ENCODE assay signal across 11 cellular contexts in the genomic region with DNA sequence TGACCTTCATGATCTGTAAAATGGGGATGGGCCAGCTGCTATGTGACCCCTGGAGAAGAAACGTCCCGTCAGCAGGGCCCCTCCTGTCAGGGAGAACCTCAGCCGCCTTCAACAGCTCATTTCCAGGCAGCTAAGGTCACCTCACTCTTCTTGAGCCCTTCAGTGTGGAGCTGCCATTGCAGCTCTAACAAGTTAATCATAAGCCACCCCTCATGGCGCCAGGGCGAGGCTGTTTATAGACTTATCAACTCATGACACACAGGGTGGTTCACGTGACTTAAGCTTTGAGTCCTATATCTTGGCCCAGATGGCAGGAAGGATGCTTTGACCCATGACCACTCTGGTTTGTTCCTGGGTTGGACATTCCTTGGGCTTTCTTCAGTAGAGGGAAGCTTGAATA.
DNase-seq lines count a peak whose midpoint lies in the region; ATAC-seq, FAIRE-seq and TF ChIP-seq lines count a peak whose summit lies in the region.
"Had no signal": no experiment of that assay in that cellular context is flagged by ENCODE, and none has a peak within 500 bp of the region (broad histone marks: within the 10 kb centered on the region; RNA-seq: fewer than 3 reads in every experiment).

No MANE protein-coding gene starts in this region.

- TF ChIP-seq EP300 in HepG2 (IDR thresholded peaks at IDR 0.05; ENCODE audit: low read depth in 2 of 2, low read length in 2 of 2) (no peak), HepG2 (CRISPR knock-in tag; IDR thresholded peaks at IDR 0.05; ENCODE audit: borderline replicate concordance) (no peak)

- FAIRE-seq in HepG2 (lab: Jason Lieb, UNC): peak; percentile 12

- peak; percentile 76 for ATAC-seq in HepG2

- H3K4me2 ChIP-seq in HepG2 (ENCODE audit: low read depth, low read length): peak overlapping the region; percentile 49

- peaks cover 0 to 2% of the 10 kb centered on the region in 2 donors for H3K27me3 Mint-ChIP-seq in CD4-positive, alpha-beta memory T cell

- WGBS in HepG2 (ENCODE audit: low lambda C conversion rate): 27% methylated on average over 3 of the region's 6 CpGs

- no peaks in the 10 kb centered on the region for H3K79me2 ChIP-seq in HepG2 (ENCODE audit: insufficient read depth, low read length)

- no peak for TF ChIP-seq POLR2A in HepG2 (IDR thresholded peaks at IDR 0.05; ENCODE audit: insufficient read depth in 1 of 2, low read depth in 2 of 2, low read length in 2 of 2)

- peaks cover 0 to 6% (median 3%) of the 10 kb centered on the region in 8 donors for H3K9me3 Mint-ChIP-seq in CD4-positive, alpha-beta memory T cell
- H3K9me3 Mint-ChIP-seq: T-helper 1 cell treated with Interleukin-12 subunit alpha and Interleukin-12 subunit beta and Interleukin-4 antibody, amounts not matched to agents 30 μg/mL and 1 μg/mL, for 36 hours had no signal

- TF ChIP-seq RAD21 in HepG2 (CRISPR knock-in tag; IDR thresholded peaks at IDR 0.05): no peak

- H3K4me1 Mint-ChIP-seq in CD4-positive, alpha-beta memory T cell: no peaks in the 10 kb centered on the region

- H3K4me3 Mint-ChIP-seq in CD4-positive, alpha-beta memory T cell: no peak overlapping the region
- H3K4me3 Mint-ChIP-seq: activated naive CD8-positive, alpha-beta T cell treated with anti-CD3 and anti-CD28 coated beads, Interleukin-2, amount 50 U/mL, for 24 hours; T-helper 1 cell treated with Interleukin-12 subunit alpha and Interleukin-12 subunit beta and Interleukin-4 antibody, amounts not matched to agents 30 μg/mL and 1 μg/mL, for 36 hours had no signal

- DNase-seq in HuH-7 (ENCODE audit: low spot score) (peak; percentile 59), choroid plexus epithelial cell (ENCODE audit: low read depth) (peak; percentile 23), HepG2 (ENCODE audit: low spot score) (peak; percentile 71), C1 segment of cervical spinal cord (lab: John Stamatoyannopoulos, UW) (no peak), T-helper 1 cell (no peak)
- DNase-seq in CD4-positive, alpha-beta memory T cell: no peak
- DNase-seq in NK-92 treated with Interleukin-12 subunit alpha and Interleukin-12 subunit beta, amount 100 ng/mL, for 24 hours (lab: John Stamatoyannopoulos, UW): no peak
- DNase-seq: NCI-H1048 had no signal

- H3K27me3 ChIP-seq in HepG2 (ENCODE audit: control insufficient read depth in 1 of 2, insufficient read depth in 2 of 2, low read length in 2 of 2) (no peaks in the 10 kb centered on the region), subcutaneous abdominal adipose tissue (ENCODE audit: control insufficient read depth in 5 of 5, insufficient read depth in 4 of 5, low read length in 5 of 5) (no peaks in the 10 kb centered on the region)
- no peaks in the 10 kb centered on the region for H3K27me3 ChIP-seq in CD4-positive, alpha-beta memory T cell (ENCODE audit: insufficient read depth, low read length)

- CTCF ChIA-PET in HepG2 (lab: Yijun Ruan, JAX; ENCODE audit: low intra/inter-chr PET ratio, low total read pairs): no interaction called here
- CTCF ChIA-PET in CD4-positive, alpha-beta memory T cell (lab: Charles Lee; ENCODE audit: partially characterized antibody): interaction anchor here (1.2 kb wide), 1 partner anchor 553 kb away, joined by 3 read pairs; no protein-coding TSS in a partner anchor

- H2AFZ ChIP-seq in HepG2 (ENCODE audit: low read length): no peak overlapping the region

- BruUV-seq in HepG2 (replicated peaks; lab: Mats Ljungman, UMichigan): no TSS peak

- H3K36me3 Mint-ChIP-seq in CD4-positive, alpha-beta memory T cell: no peaks in the 10 kb centered on the region

- H3K4me1 ChIP-seq in HepG2 (ENCODE audit: insufficient read depth, low read length) (peaks cover 14% of the 10 kb centered on the region), subcutaneous abdominal adipose tissue (ENCODE audit: control insufficient read depth in 5 of 5, insufficient read depth in 5 of 5, low read length in 5 of 5) (peaks cover 0 to 16% (median 12%) of the 10 kb centered on the region in 5 donors)
- no peaks in the 10 kb centered on the region for H3K4me1 ChIP-seq in CD4-positive, alpha-beta memory T cell (ENCODE audit: insufficient read depth, low read length)

- H3K9ac ChIP-seq in HepG2 (ENCODE audit: insufficient read depth, low read depth, low read length) (no peak overlapping the region; the same call in 1 of the 2 replicates), subcutaneous abdominal adipose tissue (ENCODE audit: low read length in 5 of 5) (no peak overlapping the region)

- H3K4me3 ChIP-seq in choroid plexus epithelial cell (ENCODE audit: low read depth, low read length) (no peak overlapping the region), HepG2 (replicated peaks in 1 of 3; ENCODE audit: insufficient read depth in 1 of 3, low read depth in 2 of 3, low read length in 3 of 3) (peak overlapping the region in 1 of 3 experiments; percentile 15; a peak in 1 of 6 replicates), subcutaneous abdominal adipose tissue (ENCODE audit: low read depth in 1 of 5, low read length in 5 of 5) (no peak overlapping the region)
- no peak overlapping the region for H3K4me3 ChIP-seq in CD4-positive, alpha-beta memory T cell (ENCODE audit: low read length in 2 of 2)

- TF ChIP-seq CTCF in choroid plexus epithelial cell (conservative IDR thresholded peaks at IDR 0.05; ENCODE audit: low read depth, low read length) (no peak), HepG2 (CRISPR knock-in tag; IDR thresholded peaks at IDR 0.05) (no peak)

- intact Hi-C loops in HepG2 (cut with micrococcal nuclease; ENCODE audit: unreplicated experiment): loop anchor here (1.0 to 10.0 kb wide), 8 partner anchors 16 to 702 kb away; a partner anchor contains a TSS
- intact Hi-C loops in CD4-positive, alpha-beta memory T cell (cut with micrococcal nuclease): no loop called here

- H3K36me3 ChIP-seq in HepG2 (replicated peaks in 1 of 2; ENCODE audit: control insufficient read depth in 1 of 2, insufficient read depth in 2 of 2, low read length in 2 of 2) (no peaks in the 10 kb centered on the region), subcutaneous abdominal adipose tissue (ENCODE audit: control insufficient read depth in 5 of 5, insufficient read depth in 5 of 5, low read length in 5 of 5) (no peaks in the 10 kb centered on the region)
- no peaks in the 10 kb centered on the region for H3K36me3 ChIP-seq in CD4-positive, alpha-beta memory T cell (ENCODE audit: insufficient read depth, low read length)

- in situ Hi-C loops in HepG2 (cut with HindIII; ENCODE audit: extremely low pct_ligation_motif_present, low pct_unique_long_range_greater_than_20kb): loop anchor here (25.0 kb wide), 1 partner anchor 846 kb away; no protein-coding TSS in a partner anchor

- POLR2A ChIA-PET in HepG2 (lab: Yijun Ruan, JAX): interaction anchor here (1.1 to 1.7 kb wide), 4 partner anchors 26 to 338 kb away, joined by 4 to 6 read pairs (median 4); no protein-coding TSS in a partner anchor
- POLR2A ChIA-PET in CD4-positive, alpha-beta memory T cell (lab: Charles Lee; ENCODE audit: partially characterized antibody): no interaction called here

- H4K20me1 ChIP-seq in HepG2 (ENCODE audit: insufficient read depth, low read length): no peaks in the 10 kb centered on the region

- H3K27ac ChIP-seq in HepG2 (ENCODE audit: extremely low read length, insufficient read depth, low read length) (peak overlapping the region; percentile 50), subcutaneous abdominal adipose tissue (ENCODE audit: low read depth, low read length) (peak overlapping the region; percentile 80)
- no peak overlapping the region for H3K27ac ChIP-seq in CD4-positive, alpha-beta memory T cell (ENCODE audit: low read depth, low read length)

- H3K27ac Mint-ChIP-seq in CD4-positive, alpha-beta memory T cell: no peak overlapping the region
- H3K27ac Mint-ChIP-seq: activated naive CD8-positive, alpha-beta T cell treated with anti-CD3 and anti-CD28 coated beads, Interleukin-2, amount 50 U/mL, for 24 hours; T-helper 1 cell treated with Interleukin-12 subunit alpha and Interleukin-12 subunit beta and Interleukin-4 antibody, amounts not matched to agents 30 μg/mL and 1 μg/mL, for 36 hours had no signal

- H3K9me3 ChIP-seq in HepG2 (ENCODE audit: low read length): no peaks in the 10 kb centered on the region
- peaks cover 4 to 24% (median 16%) of the 10 kb centered on the region in 5 donors for H3K9me3 ChIP-seq in subcutaneous abdominal adipose tissue (ENCODE audit: control insufficient read depth in 5 of 5, low read length in 5 of 5)
- no peaks in the 10 kb centered on the region for H3K9me3 ChIP-seq in CD4-positive, alpha-beta memory T cell (ENCODE audit: control insufficient read depth in 1 of 2, low read length in 2 of 2)

TF ChIP-seq in HepG2, 621 proteins besides CTCF, POLR2A, EP300 and RAD21 (continues in another document):
- TF ChIP-seq CHD2 (IDR thresholded peaks at IDR 0.05; ENCODE audit: low read depth, low read length) (no peak), ZBTB8A (CRISPR knock-in tag; IDR thresholded peaks at IDR 0.05; ENCODE audit: borderline replicate concordance, low read depth) (no peak), FOXK1 (CRISPR knock-in tag; IDR thresholded peaks at IDR 0.05; ENCODE audit: borderline replicate concordance, low read depth) (no peak), ZNF33B (CRISPR knock-in tag; IDR thresholded peaks at IDR 0.05) (no peak), FOXC1 (CRISPR knock-in tag; IDR thresholded peaks at IDR 0.05; ENCODE audit: borderline replicate concordance) (no peak)
- TF ChIP-seq, protein P1, sequence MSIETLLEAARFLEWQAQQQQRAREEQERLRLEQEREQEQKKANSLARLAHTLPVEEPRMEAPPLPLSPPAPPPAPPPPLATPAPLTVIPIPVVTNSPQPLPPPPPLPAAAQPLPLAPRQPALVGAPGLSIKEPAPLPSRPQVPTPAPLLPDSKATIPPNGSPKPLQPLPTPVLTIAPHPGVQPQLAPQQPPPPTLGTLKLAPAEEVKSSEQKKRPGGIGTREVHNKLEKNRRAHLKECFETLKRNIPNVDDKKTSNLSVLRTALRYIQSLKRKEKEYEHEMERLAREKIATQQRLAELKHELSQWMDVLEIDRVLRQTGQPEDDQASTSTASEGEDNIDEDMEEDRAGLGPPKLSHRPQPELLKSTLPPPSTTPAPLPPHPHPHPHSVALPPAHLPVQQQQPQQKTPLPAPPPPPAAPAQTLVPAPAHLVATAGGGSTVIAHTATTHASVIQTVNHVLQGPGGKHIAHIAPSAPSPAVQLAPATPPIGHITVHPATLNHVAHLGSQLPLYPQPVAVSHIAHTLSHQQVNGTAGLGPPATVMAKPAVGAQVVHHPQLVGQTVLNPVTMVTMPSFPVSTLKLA (IDR thresholded peaks at IDR 0.05): no peak

Comparison
In these comparisons a context has a peak if more than half of its experiments do, and no peak if none do; other contexts are left out.
1. DNase-seq: peak in HuH-7 (single experiment), choroid plexus epithelial cell (single experiment) and HepG2 (single experiment); none in C1 segment of cervical spinal cord (0 of 14), T-helper 1 cell (0 of 5), CD4-positive, alpha-beta memory T cell (0 of 5) and NK-92 treated with Interleukin-12 subunit alpha and Interleukin-12 subunit beta, amount 100 ng/mL, for 24 hours (single experiment).